Comparison of ENCODE assay signal across 30 cellular contexts in genomic region chrX:42771836-42772335, GRCh38. TPM values are rescaled to one million over a fixed set of nuclear protein-coding genes. Genes with fewer than 3 reads are reported as not detected.
"Had no signal": no experiment of that assay in that cellular context is flagged by ENCODE, and none has a peak within 500 bp of the region (broad histone marks: within the 10 kb centered on the region; RNA-seq: fewer than 3 reads in every experiment).

No MANE protein-coding gene starts in this region.

- H3K36me3 ChIP-seq: cardiac muscle cell had no signal

- H3K4me3 ChIP-seq: body of pancreas, cardiac muscle cell, K562 had no signal

- DNase-seq: activated CD4-positive, alpha-beta T cell treated with anti-CD3 and anti-CD28 coated beads for 48 hours; activated CD4-positive, alpha-beta T cell treated with anti-CD3 and anti-CD28 coated beads, Interleukin-2, amount 50 U/mL, for 4 hours; activated CD4-positive, CD25-positive, alpha-beta regulatory T cell treated with anti-CD3 and anti-CD28 coated beads, Interleukin-2, amount 50 U/mL, for 72 hours; activated CD8-positive, alpha-beta memory T cell treated with anti-CD3 and anti-CD28 coated beads, Interleukin-2, amount 10 ng/mL, durations not matched to agents 7 days and 5 days; activated effector memory CD4-positive, alpha-beta T cell treated with Interleukin-2 at 50 U/mL for 16 hours; activated naive CD4-positive, alpha-beta T cell; activated T-cell treated with anti-CD3 and anti-CD28 coated beads, Interleukin-2, amount 50 U/mL, for 24 hours; aorta; body of pancreas; cerebellar nuclear complex; NCI-H1048; NCI-H1417; NCI-H1694; NCI-H2029; NCI-H2107; NCI-H2171 treated with DMSO at 0.1 percent for 48 hours; NCI-H345; NCI-H510A; NCI-H69; NK-92 treated with Interleukin-12 subunit alpha and Interleukin-12 subunit beta, amount 100 ng/mL, for 24 hours; PC-3; SHP77 treated with DMSO at 0.1 percent for 48 hours; T-helper 17 cell; T-helper 9 cell had no signal

- H3K27me3 ChIP-seq: body of pancreas, cardiac muscle cell had no signal

- H3K9me3 ChIP-seq: body of pancreas had no signal

- ATAC-seq: activated CD8-positive, alpha-beta memory T cell treated with anti-CD3 and anti-CD28 coated beads, Interleukin-2, amount 10 ng/mL, durations not matched to agents 7 days and 5 days; body of pancreas; K562; PC-3; T-helper 17 cell; WTC11 had no signal

- H3K27ac ChIP-seq: body of pancreas, cardiac muscle cell had no signal

- H3K4me1 ChIP-seq: body of pancreas had no signal

RNA-seq across cellular contexts. Expression of gene PPP1R2C, which starts 6.1 kb away (rescaled TPM):
- total RNA-seq: activated CD8-positive, alpha-beta memory T cell treated with anti-CD3 and anti-CD28 coated beads, Interleukin-2, amount 10 ng/mL, durations not matched to agents 7 days and 5 days; activated T-helper 1 cell treated with anti-CD3 and anti-CD28 coated beads, Interleukin-12 subunit alpha, Interleukin-12 subunit beta, Interleukin-2, Interleukin-4 antibody, amounts not matched to agents 30 ng/mL and 10 ng/mL and 1 ng/mL, durations not matched to agents 14 hours and 24 hours and 36 hours; aorta; body of pancreas; cardiac muscle cell; K562; LHCN-M2; M059J; PC-3; T-helper 17 cell; WTC11 had no signal
- polyA plus RNA-seq: aorta, cardiac muscle cell, K562 had no signal
